Comparison of ENCODE assay signal across 2 cellular contexts in the genomic region with DNA sequence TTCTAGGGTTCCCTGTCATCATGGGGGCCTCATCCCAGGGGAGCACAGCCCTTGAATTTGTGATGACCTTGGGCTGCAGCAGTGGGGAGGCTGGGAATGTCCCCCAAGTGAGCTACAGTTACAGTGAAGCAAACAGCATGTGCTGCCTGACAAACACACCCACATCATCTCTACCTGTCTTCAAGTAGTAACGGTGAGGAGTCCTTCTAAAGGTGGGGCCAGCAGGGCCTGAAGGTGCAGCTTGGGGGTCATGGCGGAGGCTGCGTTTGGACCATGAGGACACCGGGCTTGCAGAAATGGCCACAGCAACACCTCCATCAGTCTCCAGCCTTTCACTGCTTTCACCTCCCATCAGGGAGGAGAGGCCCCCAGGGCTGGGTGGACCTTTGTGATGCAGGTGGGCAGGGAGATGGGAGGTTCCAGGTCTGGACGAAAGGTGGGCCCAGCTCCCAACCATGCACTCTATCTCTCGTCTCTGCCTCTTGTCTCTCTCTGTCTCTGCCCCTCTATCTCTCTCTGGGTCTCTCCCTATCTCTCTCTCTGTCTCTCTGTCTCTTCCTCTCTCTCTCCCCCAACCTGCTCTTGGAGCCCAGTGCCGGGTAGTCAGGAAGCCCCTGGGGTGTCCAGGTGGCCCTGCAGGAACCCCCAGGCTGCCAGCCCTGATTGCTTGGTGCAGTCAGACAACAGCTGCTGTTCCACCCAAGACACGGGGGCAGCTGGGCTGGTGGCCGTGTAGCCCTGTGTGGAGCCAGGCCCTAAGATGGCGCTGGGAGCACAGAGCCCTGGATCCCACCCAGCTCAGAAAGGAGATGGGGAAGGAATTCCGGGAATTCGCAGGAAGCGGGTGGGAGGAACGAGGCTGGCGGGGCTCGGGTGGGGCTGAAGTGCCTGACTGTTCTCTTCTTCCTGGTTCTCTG.
TF ChIP-seq lines count a peak whose summit lies in the region.

No MANE protein-coding gene starts in this region.

TF ChIP-seq in IMR-90, 13 proteins besides CTCF, POLR2A, EP300 and RAD21:
- TF ChIP-seq CHD1 (IDR thresholded peaks at IDR 0.05; ENCODE audit: low read depth, low read length) = no peak
- TF ChIP-seq, protein P1, sequence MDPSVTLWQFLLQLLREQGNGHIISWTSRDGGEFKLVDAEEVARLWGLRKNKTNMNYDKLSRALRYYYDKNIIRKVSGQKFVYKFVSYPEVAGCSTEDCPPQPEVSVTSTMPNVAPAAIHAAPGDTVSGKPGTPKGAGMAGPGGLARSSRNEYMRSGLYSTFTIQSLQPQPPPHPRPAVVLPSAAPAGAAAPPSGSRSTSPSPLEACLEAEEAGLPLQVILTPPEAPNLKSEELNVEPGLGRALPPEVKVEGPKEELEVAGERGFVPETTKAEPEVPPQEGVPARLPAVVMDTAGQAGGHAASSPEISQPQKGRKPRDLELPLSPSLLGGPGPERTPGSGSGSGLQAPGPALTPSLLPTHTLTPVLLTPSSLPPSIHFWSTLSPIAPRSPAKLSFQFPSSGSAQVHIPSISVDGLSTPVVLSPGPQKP (IDR thresholded peaks at IDR 0.05; ENCODE audit: borderline replicate concordance, low read depth, low read length) = no peak
- no peak for TF ChIP-seq MXI1 (IDR thresholded peaks at IDR 0.05; ENCODE audit: borderline replicate concordance, low read depth, low read length)
- TF ChIP-seq CEBPB (IDR thresholded peaks at IDR 0.05; ENCODE audit: low read depth, low read length) = no peak
- no peak for TF ChIP-seq RFX5 (IDR thresholded peaks at IDR 0.05; ENCODE audit: low read depth, low read length)
- no peak for TF ChIP-seq FOS (IDR thresholded peaks at IDR 0.05; ENCODE audit: low read depth, low read length)
- TF ChIP-seq BHLHE40 (IDR thresholded peaks at IDR 0.05; ENCODE audit: low read depth, low read length) = no peak
- TF ChIP-seq, protein P2, sequence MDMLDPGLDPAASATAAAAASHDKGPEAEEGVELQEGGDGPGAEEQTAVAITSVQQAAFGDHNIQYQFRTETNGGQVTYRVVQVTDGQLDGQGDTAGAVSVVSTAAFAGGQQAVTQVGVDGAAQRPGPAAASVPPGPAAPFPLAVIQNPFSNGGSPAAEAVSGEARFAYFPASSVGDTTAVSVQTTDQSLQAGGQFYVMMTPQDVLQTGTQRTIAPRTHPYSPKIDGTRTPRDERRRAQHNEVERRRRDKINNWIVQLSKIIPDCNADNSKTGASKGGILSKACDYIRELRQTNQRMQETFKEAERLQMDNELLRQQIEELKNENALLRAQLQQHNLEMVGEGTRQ (IDR thresholded peaks at IDR 0.05; ENCODE audit: low read depth, low read length) = no peak
- TF ChIP-seq RCOR1 (IDR thresholded peaks at IDR 0.05; ENCODE audit: insufficient replicate concordance, low read length) = no peak
- no peak for TF ChIP-seq MAZ (IDR thresholded peaks at IDR 0.05; ENCODE audit: borderline replicate concordance, low read depth, low read length)

TF ChIP-seq in GM12891, 5 proteins besides CTCF, POLR2A, EP300 and RAD21:
- no peak for TF ChIP-seq TAF1 (IDR thresholded peaks at IDR 0.05; ENCODE audit: low read depth, low read length)
- no peak for TF ChIP-seq PAX5 (IDR thresholded peaks at IDR 0.05; ENCODE audit: insufficient read depth, low read length, severe bottlenecking)
- no peak for TF ChIP-seq POLR2AphosphoS5 (IDR thresholded peaks at IDR 0.05; ENCODE audit: low read depth, low read length)
- TF ChIP-seq SPI1 (IDR thresholded peaks at IDR 0.05; ENCODE audit: low read depth, low read length) = no peak
- no peak for TF ChIP-seq POU2F2 (IDR thresholded peaks at IDR 0.05; ENCODE audit: low read depth, low read length)
